ENCODE assay signal across 8 cellular contexts in the genomic region with DNA sequence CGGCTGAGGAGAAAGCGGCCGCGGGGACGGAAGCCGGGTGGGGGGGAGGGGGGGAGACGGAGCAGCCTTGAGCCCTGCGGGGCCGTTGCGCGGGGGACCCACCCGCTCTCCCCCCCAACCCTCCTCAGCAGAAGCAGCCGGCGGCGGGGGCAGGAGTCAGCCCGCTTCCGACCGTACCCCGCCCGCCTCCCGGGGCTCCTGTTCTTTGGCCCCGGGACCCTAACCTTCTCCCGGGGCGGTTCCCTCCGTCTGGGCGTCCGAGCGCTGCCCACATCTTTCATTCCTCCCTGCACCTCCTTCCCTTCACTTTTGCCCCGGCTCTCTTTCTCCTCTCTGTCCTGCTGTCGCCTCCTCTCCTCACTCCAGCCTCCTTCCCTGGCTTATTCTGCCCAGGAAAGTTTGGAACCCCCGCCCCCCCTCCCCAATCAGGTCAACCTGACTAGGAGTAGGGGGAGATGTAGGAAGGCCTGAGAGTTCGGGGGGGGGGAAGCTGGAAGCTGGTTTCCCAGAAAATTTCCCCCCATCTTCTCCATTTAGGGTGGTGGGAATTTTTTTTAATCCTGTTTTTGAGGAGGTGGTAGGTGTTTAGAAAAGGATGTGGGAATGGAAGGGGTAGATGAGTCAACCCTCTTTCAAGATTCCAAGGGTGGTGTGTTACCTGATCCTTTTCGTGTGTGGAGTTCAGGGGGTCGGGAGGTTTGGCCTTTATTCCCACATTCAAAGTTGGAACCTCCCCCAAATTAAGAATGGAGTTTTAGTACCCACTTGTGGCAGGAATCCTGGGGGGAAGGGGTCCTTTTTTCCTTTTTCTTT. TPM values are rescaled to one million over a fixed set of nuclear protein-coding genes. Genes with fewer than 3 reads are reported as not detected.
DNase-seq lines count a peak whose midpoint lies in the region; ATAC-seq and TF ChIP-seq lines count a peak whose summit lies in the region.

No MANE protein-coding gene starts in this region.

- peak overlapping the region; percentile 87 for H3K18ac ChIP-seq in trophoblast cell (ENCODE audit: low read length)

- TF ChIP-seq POLR2A in HCT116 (IDR thresholded peaks at IDR 0.05; ENCODE audit: borderline replicate concordance, extremely low read depth, insufficient read depth, insufficient read length) = no peak

- WGBS in trophoblast cell (ENCODE audit: extremely low coverage, insufficient coverage, insufficient read length) = no CpG with 5 or more reads among the region's 34 CpGs

- H4K91ac ChIP-seq in trophoblast cell (ENCODE audit: low read depth, low read length) = peak overlapping the region; percentile 82

- no peak overlapping the region for H3K23ac ChIP-seq in trophoblast cell (ENCODE audit: low read length)

- intact Hi-C loops in HCT116 (cut with micrococcal nuclease) = loop anchor here (1.0 kb wide), 1 partner anchor 209 kb away; no protein-coding TSS in a partner anchor

- H3K4me1 ChIP-seq in DND-41 (ENCODE audit: insufficient read depth, low read length) = peaks cover 50% of the 10 kb centered on the region
- H3K4me1 ChIP-seq in HCT116 (ENCODE audit: control insufficient read depth in 1 of 2, insufficient read depth in 2 of 2, low read length in 2 of 2) = peaks cover 4 to 14% of the 10 kb centered on the region in 2 experiments; a peak in 2 of 4 replicates
- peaks cover 39% of the 10 kb centered on the region for H3K4me1 ChIP-seq in SJSA1 (replicated peaks)
- H3K4me1 ChIP-seq in trophoblast cell (ENCODE audit: control insufficient read depth in 1 of 2, insufficient read depth in 2 of 2, low read length in 2 of 2) = peaks cover 9 to 12% of the 10 kb centered on the region in 2 experiments

- H3K27ac ChIP-seq in DND-41 (ENCODE audit: low read length) (peak overlapping the region; percentile 64), HCT116 (ENCODE audit: low read depth, low read length) (peak overlapping the region; percentile 12; the same call in 1 of the 2 replicates), SJSA1 (peak overlapping the region; percentile 57), trophoblast cell (ENCODE audit: low read depth, low read length) (peak overlapping the region; percentile 71)

- RAD21 ChIA-PET in HCT116 (lab: Charles Lee; ENCODE audit: low non-redundant PET in 1 of 2, low total read pairs in 2 of 2, uncharacterized antibody in 2 of 2, unreplicated experiment in 2 of 2) = interaction anchor here in 1 of 2 experiments (0.6 kb wide), 1 partner anchor 94 kb away, joined by 4 read pairs; no protein-coding TSS in a partner anchor

- TF ChIP-seq CTCF in DND-41 (IDR thresholded peaks at IDR 0.05; ENCODE audit: borderline replicate concordance, extremely low read depth, low read length, poor library complexity, severe bottlenecking) = no peak
- no peak for TF ChIP-seq CTCF in HCT116 (IDR thresholded peaks at IDR 0.05 in 2 of 3, conservative IDR thresholded peaks at IDR 0.05 in 1 of 3; ENCODE audit: borderline replicate concordance in 1 of 3, insufficient read depth in 1 of 3, low read depth in 2 of 3, low read length in 2 of 3)
- no peak for TF ChIP-seq CTCF in foreskin fibroblast (IDR thresholded peaks at IDR 0.05; ENCODE audit: low read depth, low read length)

- POLR2A ChIA-PET in HCT116 (lab: Charles Lee) = interaction anchor here (0.6 to 1.6 kb wide), 8 partner anchors 8 to 332 kb away, joined by 3 to 8 read pairs (median 5); no protein-coding TSS in a partner anchor

- peak overlapping the region; percentile 94 for H3K4ac ChIP-seq in trophoblast cell (ENCODE audit: low read depth, low read length)

- H3K9ac ChIP-seq in DND-41 (ENCODE audit: low read depth, low read length) (peak overlapping the region; percentile 67), HCT116 (ENCODE audit: low read length) (peak overlapping the region; percentile 64), trophoblast cell (ENCODE audit: low read length) (peak overlapping the region; percentile 98)

- no peak for DNase-seq in DND-41
- no peak for DNase-seq in HCT116 (ENCODE audit: low read depth, low spot score)
- DNase-seq in SJSA1 (ENCODE audit: low read depth in 1 of 2, low spot score in 2 of 2) = peak in 1 of 2 experiments; percentile 25
- peak; percentile 12 to 33 for DNase-seq in foreskin fibroblast
- no peak for DNase-seq in trophoblast cell
- DNase-seq in LoVo (ENCODE audit: low spot score) = no peak
- no peak for DNase-seq in activated CD4-positive, alpha-beta T cell treated with anti-CD3 and anti-CD28 coated beads for 1 hour

- H2AFZ ChIP-seq in DND-41 (ENCODE audit: low read depth, low read length) (peak overlapping the region; percentile 89), HCT116 (ENCODE audit: low read depth, low read length, poor library complexity, severe bottlenecking) (no peak overlapping the region), trophoblast cell (ENCODE audit: insufficient read depth, low read length, poor library complexity) (peak overlapping the region; percentile 81)

- H3K27me3 ChIP-seq in DND-41 (ENCODE audit: insufficient read depth, low read length, poor library complexity) (no peaks in the 10 kb centered on the region), HCT116 (ENCODE audit: insufficient read depth, low read length) (no peaks in the 10 kb centered on the region), SJSA1 (replicated peaks) (no peaks in the 10 kb centered on the region), trophoblast cell (ENCODE audit: insufficient read depth, low read length) (no peaks in the 10 kb centered on the region)

- H4K12ac ChIP-seq in trophoblast cell (ENCODE audit: low read depth, low read length) = peak overlapping the region; percentile 68

- H3K14ac ChIP-seq in trophoblast cell (ENCODE audit: low read length) = peak overlapping the region; percentile 90

- H3K9me3 ChIP-seq in DND-41 (ENCODE audit: insufficient read depth, low read length, severe bottlenecking) (no peaks in the 10 kb centered on the region), HCT116 (ENCODE audit: control insufficient read depth in 1 of 2, insufficient read depth in 1 of 2, low read depth in 1 of 2, low read length in 2 of 2) (no peaks in the 10 kb centered on the region), SJSA1 (replicated peaks) (no peaks in the 10 kb centered on the region), trophoblast cell (ENCODE audit: insufficient read depth, low read depth, low read length) (no peaks in the 10 kb centered on the region)

- H4K8ac ChIP-seq in trophoblast cell (ENCODE audit: low read depth, low read length) = peak overlapping the region; percentile 77

- no peak for TF ChIP-seq RAD21 in HCT116 (IDR thresholded peaks at IDR 0.05; ENCODE audit: low read depth)

- CTCF ChIA-PET in HCT116 (lab: Charles Lee) = interaction anchor here (0.7 kb wide), 1 partner anchor 11 kb away, joined by 4 read pairs; no protein-coding TSS in a partner anchor

- H3K4me2 ChIP-seq in DND-41 (ENCODE audit: insufficient read depth, low read length) = peak overlapping the region; percentile 77
- peak overlapping the region; percentile 74 for H3K4me2 ChIP-seq in HCT116 (ENCODE audit: low read length)
- H3K4me2 ChIP-seq in trophoblast cell (ENCODE audit: low read length) = peak overlapping the region; percentile 70

- H4K20me1 ChIP-seq in DND-41 (ENCODE audit: insufficient read depth, low read length) = no peaks in the 10 kb centered on the region
- peaks cover 7% of the 10 kb centered on the region; the same call in 1 of the 2 replicates for H4K20me1 ChIP-seq in HCT116 (ENCODE audit: insufficient read depth)

- peak overlapping the region; percentile 30 for H2AK5ac ChIP-seq in trophoblast cell (ENCODE audit: low read length)

- peaks cover 3% of the 10 kb centered on the region for H3K79me1 ChIP-seq in trophoblast cell (ENCODE audit: low read length)

- peak overlapping the region; percentile 75 for H2BK120ac ChIP-seq in trophoblast cell (ENCODE audit: insufficient read depth, low read length, poor library complexity)

- ATAC-seq in DND-41 (ENCODE audit: insufficient read depth, low read depth) (peak; percentile 42), HCT116 (peak; percentile 8), HG02885 (IDR thresholded peaks at IDR 0.05; ENCODE audit: poor library complexity, unreplicated experiment) (no peak)

- no TSS peak for BruUV-seq in HCT116 (replicated peaks; lab: Mats Ljungman, UMichigan)

- H2BK12ac ChIP-seq in trophoblast cell (ENCODE audit: low read length) = no peak overlapping the region

- H3K79me2 ChIP-seq in DND-41 (ENCODE audit: insufficient read depth, low read length) = peaks cover 48% of the 10 kb centered on the region
- H3K79me2 ChIP-seq in HCT116 (ENCODE audit: insufficient read depth, low read length) = peaks cover 49% of the 10 kb centered on the region
- peaks cover 9% of the 10 kb centered on the region for H3K79me2 ChIP-seq in trophoblast cell (ENCODE audit: control insufficient read depth, insufficient read depth, low read length, poor library complexity)

- peak overlapping the region; percentile 76 to 89 for H3K4me3 ChIP-seq in DND-41 (ENCODE audit: low read depth in 1 of 2, low read length in 2 of 2)
- H3K4me3 ChIP-seq in HCT116 (replicated peaks in 1 of 2; ENCODE audit: low read depth in 1 of 2, low read length in 2 of 2) = peak overlapping the region; percentile 65 to 82
- peak overlapping the region; percentile 62 for H3K4me3 ChIP-seq in SJSA1
- H3K4me3 ChIP-seq in foreskin fibroblast (ENCODE audit: low read depth in 1 of 2, low read length in 2 of 2) = peak overlapping the region; percentile 75 to 89
- peak overlapping the region; percentile 90 for H3K4me3 ChIP-seq in trophoblast cell (ENCODE audit: low read depth, low read length)

- H3K36me3 ChIP-seq in DND-41 (ENCODE audit: insufficient read depth, low read length) = peaks cover 6% of the 10 kb centered on the region; the same call in 1 of the 2 replicates
- H3K36me3 ChIP-seq in HCT116 (ENCODE audit: control insufficient read depth in 1 of 2, insufficient read depth in 2 of 2, low read length in 2 of 2) = no peaks in the 10 kb centered on the region
- peaks cover 29% of the 10 kb centered on the region for H3K36me3 ChIP-seq in SJSA1
- peaks cover 2 to 3% of the 10 kb centered on the region in 2 experiments for H3K36me3 ChIP-seq in trophoblast cell (ENCODE audit: control insufficient read depth in 1 of 2, insufficient read depth in 2 of 2, low read length in 2 of 2)

- H3K9me2 ChIP-seq in HCT116 (ENCODE audit: insufficient read depth) = no peaks in the 10 kb centered on the region

- H2BK5ac ChIP-seq in trophoblast cell (ENCODE audit: low read depth, low read length, poor library complexity) = peak overlapping the region; percentile 84

TF ChIP-seq in HCT116, 20 proteins besides CTCF, POLR2A, EP300 and RAD21 (continues in another document):
- TF ChIP-seq CEBPB (IDR thresholded peaks at IDR 0.05; ENCODE audit: low read depth) (no peak), JUND (IDR thresholded peaks at IDR 0.05) (no peak), EZH2 (IDR thresholded peaks at IDR 0.05) (no peak)

RNA-seq across cellular contexts. Expression of gene NLK, which starts 0.4 kb away (rescaled TPM):
- 12.8 TPM for total RNA-seq in HCT116 (2021; ENCODE audit: unreplicated experiment)
- polyA plus RNA-seq in HCT116 (2012) = 5.6 and 6.4 TPM in 2 replicates
- total RNA-seq in SJSA1 (2014; rRNA removed; shearing (Covaris generic)) = 19.3 and 21.8 TPM in 2 replicates
- 29.9 and 31.7 TPM in 2 replicates for polyA plus RNA-seq in trophoblast cell (2013)

Comparison
In these comparisons a context has a peak if more than half of its experiments do, and no peak if none do; other contexts are left out.
1. DNase-seq: peak in foreskin fibroblast (2 of 2); none in DND-41 (single experiment), HCT116 (single experiment), trophoblast cell (0 of 2), LoVo (single experiment) and activated CD4-positive, alpha-beta T cell treated with anti-CD3 and anti-CD28 coated beads for 1 hour (single experiment).
2. H3K27ac ChIP-seq: peak in every context shown above with its lines; median percentile 71 in trophoblast cell; 64 in DND-41; 57 in SJSA1; 12 in HCT116.
3. Peak in every context shown above with its lines, with median percentiles within 50 percentile points of each other: H3K4me2 ChIP-seq, H3K4me3 ChIP-seq and H3K9ac ChIP-seq.